7 cellular contexts compared by ENCODE assay signal in genomic region chr12:2959194-2959507, GRCh38. TPM values are rescaled to one million over a fixed set of nuclear protein-coding genes. Genes with fewer than 3 reads are reported as not detected.
DNase-seq lines count a peak whose midpoint lies in the region; ATAC-seq and TF ChIP-seq lines count a peak whose summit lies in the region.

TSS of gene TEAD4 (plus strand) at chr12:2959397.

- no peak for ATAC-seq in GM21390 (IDR thresholded peaks at IDR 0.05; ENCODE audit: unreplicated experiment)
- ATAC-seq in HG02678 (IDR thresholded peaks at IDR 0.05; ENCODE audit: unreplicated experiment): no peak

- peak within 1 kb of the TSS; percentile 92 for H3K27ac Mint-ChIP-seq in neural crest cell (ENCODE audit: unreplicated experiment)

- TF ChIP-seq CTCF in LNCaP clone FGC (IDR thresholded peaks at IDR 0.05; ENCODE audit: control insufficient read depth, extremely low read depth, insufficient read depth) (no peak), fibroblast of villous mesenchyme (IDR thresholded peaks at IDR 0.05; ENCODE audit: insufficient read depth, low read depth, low read length) (no peak), neural crest cell (conservative IDR thresholded peaks at IDR 0.05) (no peak)

- H3K4me3 ChIP-seq in LNCaP clone FGC (ENCODE audit: low read depth, low read length) (peak within 1 kb of the TSS; percentile 65), fibroblast of villous mesenchyme (ENCODE audit: low read depth, low read length) (peak within 1 kb of the TSS; percentile 80)

- H3K9me3 Mint-ChIP-seq in neural crest cell: no peaks in the 10 kb centered on the region

- H3K36me3 Mint-ChIP-seq in neural crest cell (ENCODE audit: low read depth): no peaks in the 10 kb centered on the region

- peak within 1 kb of the TSS; percentile 95 for H3K4me3 Mint-ChIP-seq in neural crest cell

- peaks cover 48% of the 10 kb centered on the region for H3K4me1 Mint-ChIP-seq in neural crest cell

- DNase-seq in GM03348 (ENCODE audit: low spot score) (peak; percentile 97), LNCaP clone FGC (ENCODE audit: low read depth) (no peak), fibroblast of villous mesenchyme (ENCODE audit: low read depth) (peak; percentile 66), neural crest cell (ENCODE audit: low read depth, low spot score) (peak; percentile 67)
- DNase-seq in activated CD4-positive, alpha-beta T cell treated with anti-CD3 and anti-CD28 coated beads, Interleukin-2, amount 50 U/mL, for 48 hours: peak; percentile 38 to 48

- H3K27me3 Mint-ChIP-seq in neural crest cell (ENCODE audit: low read depth): peaks cover 56% of the 10 kb centered on the region

RNA-seq across cellular contexts. Expression of gene TEAD4, which starts in this region (rescaled TPM):
- 22.0 and 22.5 TPM in 2 replicates for total RNA-seq in fibroblast of villous mesenchyme
- total RNA-seq in neural crest cell: 28.6 and 30.9 TPM in 2 replicates
